In genomic region chr17:61927211-61928100, GRCh38 we compare ENCODE assay signal across 8 cellular contexts. TPM values are rescaled to one million over a fixed set of nuclear protein-coding genes. Genes with fewer than 3 reads are reported as not detected.
DNase-seq lines count a peak whose midpoint lies in the region; ATAC-seq and TF ChIP-seq lines count a peak whose summit lies in the region.

Gene INTS2 (minus strand): TSS chr17:61927982. CDS start chr17:61926644, 1,338 bp downstream.

- peak within 1 kb of the TSS; percentile 95 for H3K4me3 Mint-ChIP-seq in glutamatergic neuron (ENCODE audit: unreplicated experiment)

- H3K4me3 ChIP-seq in SK-N-SH (ENCODE audit: low read depth in 2 of 2, low read length in 1 of 2) (peak within 1 kb of the TSS; percentile 80 to 82), osteoblast (ENCODE audit: insufficient read depth, low read length) (peak within 1 kb of the TSS; percentile 84), testis (peak within 1 kb of the TSS; percentile 86 to 88)

- peak; percentile 49 for TF ChIP-seq POLR2A in testis (IDR thresholded peaks at IDR 0.05)

- H3F3A ChIP-seq in SK-N-SH (replicated peaks; ENCODE audit: insufficient read depth), result peaks cover 5% of the 10 kb centered on the region

- peak; percentile 80 for ATAC-seq in HG02588 (IDR thresholded peaks at IDR 0.05; ENCODE audit: unreplicated experiment)

- no peaks in the 10 kb centered on the region for H3K9me2 ChIP-seq in SK-N-SH

- H3K27ac Mint-ChIP-seq in glutamatergic neuron (ENCODE audit: unreplicated experiment), result peak within 1 kb of the TSS; percentile 91

- H3K9me3 Mint-ChIP-seq in glutamatergic neuron (ENCODE audit: unreplicated experiment), result peaks cover 5% of the 10 kb centered on the region

- peaks cover 8% of the 10 kb centered on the region for H3K4me1 Mint-ChIP-seq in glutamatergic neuron (ENCODE audit: low read depth, unreplicated experiment)

- H3K36me3 ChIP-seq in SK-N-SH (replicated peaks in 1 of 2; ENCODE audit: control insufficient read depth in 1 of 2, insufficient read depth in 2 of 2, low read length in 1 of 2) (peaks cover 14 to 26% of the 10 kb centered on the region in 2 experiments), osteoblast (ENCODE audit: insufficient read depth, low read length) (peaks cover 13% of the 10 kb centered on the region), testis (ENCODE audit: low read depth, missing control alignments) (no peaks in the 10 kb centered on the region)

- H4K20me1 ChIP-seq in SK-N-SH (ENCODE audit: insufficient read depth) (no peaks in the 10 kb centered on the region), osteoblast (ENCODE audit: insufficient read depth, low read length) (no peaks in the 10 kb centered on the region)

- H2AFZ ChIP-seq in SK-N-SH (ENCODE audit: low read depth) (peak within 1 kb of the TSS; percentile 87), osteoblast (ENCODE audit: low read length) (peak within 1 kb of the TSS; percentile 95)

- H3K27me3 Mint-ChIP-seq in glutamatergic neuron (ENCODE audit: unreplicated experiment), result peaks cover 2% of the 10 kb centered on the region

- CTCF ChIA-PET in SK-N-SH (lab: Yijun Ruan, JAX), result interaction anchor here (1.0 kb wide), 1 partner anchor 10 kb away, joined by 3 read pairs; no protein-coding TSS in a partner anchor

- H3K9ac ChIP-seq in SK-N-SH, result peak within 1 kb of the TSS; percentile 86

- H3K79me2 ChIP-seq in SK-N-SH (ENCODE audit: insufficient read depth) (peaks cover 26% of the 10 kb centered on the region), osteoblast (ENCODE audit: insufficient read depth, low read length) (peaks cover 11% of the 10 kb centered on the region)

- DNase-seq in GDM1 (lab: John Stamatoyannopoulos, UW) (peak; percentile 83), NCI-H1092 (lab: John Stamatoyannopoulos, UW) (peak; percentile 91), SK-N-SH (peak; percentile 96), glutamatergic neuron (peak; percentile 96), osteoblast (ENCODE audit: insufficient read length, low spot score, missing footprints) (peak; percentile 96), testis (peak; percentile 97)
- peak; percentile 95 for DNase-seq in activated naive CD4-positive, alpha-beta T cell treated with anti-CD3 and anti-CD28 coated beads, Interleukin-2, amount 50 U/mL, for 16 hours

- peak within 1 kb of the TSS; percentile 76 to 84 for H3K27ac ChIP-seq in SK-N-SH (ENCODE audit: low read depth in 2 of 2, low read length in 1 of 2)
- peak within 1 kb of the TSS; percentile 75 for H3K27ac ChIP-seq in osteoblast (ENCODE audit: low read depth, low read length)
- peak within 1 kb of the TSS; percentile 85 to 91 for H3K27ac ChIP-seq in testis

- no peak for TF ChIP-seq RAD21 in SK-N-SH (IDR thresholded peaks at IDR 0.05; ENCODE audit: low read length)

- H3K4me1 ChIP-seq in SK-N-SH (ENCODE audit: control insufficient read depth in 1 of 2, insufficient read depth in 2 of 2, low read depth in 1 of 2, low read length in 1 of 2) (peaks cover 0 to 8% of the 10 kb centered on the region in 2 experiments; a peak in 2 of 4 replicates), osteoblast (ENCODE audit: insufficient read depth, low read length) (peaks cover 15% of the 10 kb centered on the region), testis (peaks cover 4% of the 10 kb centered on the region)

- H3K9me3 ChIP-seq in SK-N-SH, result no peaks in the 10 kb centered on the region
- H3K9me3 ChIP-seq in osteoblast (ENCODE audit: low read depth, low read length), result no peaks in the 10 kb centered on the region
- no peaks in the 10 kb centered on the region for H3K9me3 ChIP-seq in testis

- H3K27me3 ChIP-seq in SK-N-SH (ENCODE audit: insufficient read depth) (no peaks in the 10 kb centered on the region), osteoblast (ENCODE audit: insufficient read depth, low read length) (no peaks in the 10 kb centered on the region), testis (no peaks in the 10 kb centered on the region)

- POLR2A ChIA-PET in SK-N-SH (lab: Yijun Ruan, JAX), result no interaction called here

- intact Hi-C loops in testis (cut with DNase I; ENCODE audit: low total_unique reads), result loop anchor here (10.0 kb wide), 1 partner anchor 137 kb away; the partner anchor contains the start of gene MED13

- TF ChIP-seq CTCF in SK-N-SH (IDR thresholded peaks at IDR 0.05) (no peak), glutamatergic neuron (IDR thresholded peaks at IDR 0.05; ENCODE audit: partially characterized antibody, unreplicated experiment) (no peak), osteoblast (IDR thresholded peaks at IDR 0.05; ENCODE audit: extremely low read depth, low read depth, low read length) (no peak), testis (IDR thresholded peaks at IDR 0.05) (peak in 2 of 3 experiments; percentile 3 to 13)

- H3K4me2 ChIP-seq in SK-N-SH (peak within 1 kb of the TSS; percentile 86), osteoblast (ENCODE audit: insufficient read depth, low read length) (peak within 1 kb of the TSS; percentile 91)

- under 1% methylated on average over 45 of the region's 58 CpGs for WGBS in SK-N-SH (ENCODE audit: low lambda C conversion rate)
- WGBS in testis, 2 donors, result 0% methylated on average over 25 to 58 of the region's 58 CpGs

- no peaks in the 10 kb centered on the region for H3K36me3 Mint-ChIP-seq in glutamatergic neuron (ENCODE audit: unreplicated experiment)

- TF ChIP-seq EP300 in SK-N-SH (IDR thresholded peaks at IDR 0.05; ENCODE audit: borderline replicate concordance in 1 of 2, low read depth in 1 of 2, low read length in 1 of 2), result peak in 1 of 2 experiments; percentile 44; a peak in 1 of 4 replicates

TF ChIP-seq in SK-N-SH, 30 proteins besides CTCF, POLR2A, EP300 and RAD21 (continues in another document):
- TF ChIP-seq YY1 (IDR thresholded peaks at IDR 0.05; ENCODE audit: low read depth) (peak; percentile 79), TEAD4 (IDR thresholded peaks at IDR 0.05; ENCODE audit: borderline replicate concordance, insufficient read depth) (0 out of 2 replicates have a peak, but pooled peaks have one; percentile 45), EZH2phosphoT487 (IDR thresholded peaks at IDR 0.05; ENCODE audit: borderline replicate concordance, low read depth) (no peak), GATA2 (CRISPR knock-in tag; IDR thresholded peaks at IDR 0.05) (no peak), FOXJ3 (CRISPR knock-in tag; IDR thresholded peaks at IDR 0.05) (no peak), RFX5 (IDR thresholded peaks at IDR 0.05; ENCODE audit: low read length) (no peak; the same call in 1 of the 2 replicates), SIN3A (IDR thresholded peaks at IDR 0.05; ENCODE audit: borderline replicate concordance, low read depth, low read length) (peak; percentile 45; the same call in 1 of the 2 replicates), TAF1 (IDR thresholded peaks at IDR 0.05; ENCODE audit: borderline replicate concordance, low read depth, low read length) (peak; percentile 92), CHD2 (IDR thresholded peaks at IDR 0.05; ENCODE audit: low read length, partially characterized antibody) (no peak), MAX (IDR thresholded peaks at IDR 0.05; ENCODE audit: low read depth) (peak; percentile 75), MXI1 (IDR thresholded peaks at IDR 0.05; ENCODE audit: low read depth, low read length) (peak; percentile 76; the same call in 1 of the 2 replicates), NFIC (IDR thresholded peaks at IDR 0.05; ENCODE audit: borderline replicate concordance) (peak; percentile 7; the same call in 1 of the 2 replicates), POLR2AphosphoS5 (IDR thresholded peaks at IDR 0.05; ENCODE audit: low read depth, low read length) (peak; percentile 99), ELF1 (IDR thresholded peaks at IDR 0.05) (peak; percentile 62; the same call in 1 of the 2 replicates), ZBTB33 (IDR thresholded peaks at IDR 0.05; ENCODE audit: borderline replicate concordance, low read depth) (peak; percentile 64; the same call in 1 of the 2 replicates), SMC3 (IDR thresholded peaks at IDR 0.05; ENCODE audit: low read depth, low read length) (no peak)
- TF ChIP-seq, protein P1, sequence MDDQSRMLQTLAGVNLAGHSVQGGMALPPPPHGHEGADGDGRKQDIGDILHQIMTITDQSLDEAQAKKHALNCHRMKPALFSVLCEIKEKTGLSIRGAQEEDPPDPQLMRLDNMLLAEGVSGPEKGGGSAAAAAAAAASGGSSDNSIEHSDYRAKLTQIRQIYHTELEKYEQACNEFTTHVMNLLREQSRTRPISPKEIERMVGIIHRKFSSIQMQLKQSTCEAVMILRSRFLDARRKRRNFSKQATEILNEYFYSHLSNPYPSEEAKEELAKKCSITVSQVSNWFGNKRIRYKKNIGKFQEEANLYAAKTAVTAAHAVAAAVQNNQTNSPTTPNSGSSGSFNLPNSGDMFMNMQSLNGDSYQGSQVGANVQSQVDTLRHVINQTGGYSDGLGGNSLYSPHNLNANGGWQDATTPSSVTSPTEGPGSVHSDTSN (IDR thresholded peaks at IDR 0.05), result no peak

RNA-seq across cellular contexts. Expression of gene INTS2, which starts in this region (rescaled TPM):
- 6.7 and 10.8 TPM in 2 replicates for polyA plus RNA-seq in SK-N-SH (2012; rRNA removed)
- polyA plus RNA-seq in SK-N-SH (2012; cell fraction: cytosol; rRNA removed), result 7.7 and 8.9 TPM in 2 replicates
- 9.2 and 18.1 TPM in 2 replicates for polyA plus RNA-seq in SK-N-SH (2012; cell fraction: nucleus; rRNA removed)
- total RNA-seq in glutamatergic neuron (ENCODE audit: unreplicated experiment), result 16.9 TPM
- 9.8 and 10.6 TPM in 2 replicates for total RNA-seq in osteoblast
- 10 to 100 TPM; 25.7 to 28.1 TPM for total RNA-seq in testis
- polyA plus RNA-seq in testis (ENCODE audit: insufficient read depth, low read depth, low replicate concordance), result 9.6 TPM

Comparison
In these comparisons a context has a peak if more than half of its experiments do, and no peak if none do; other contexts are left out.
1. Peak in every context shown above with its lines: DNase-seq, ATAC-seq, H3K4me3 ChIP-seq and H3K27ac ChIP-seq.
2. CTCF ChIP-seq: peak in testis (2 of 3); none in SK-N-SH (single experiment), glutamatergic neuron (single experiment) and osteoblast (single experiment).